10 cellular contexts compared by ENCODE assay signal in the genomic region with DNA sequence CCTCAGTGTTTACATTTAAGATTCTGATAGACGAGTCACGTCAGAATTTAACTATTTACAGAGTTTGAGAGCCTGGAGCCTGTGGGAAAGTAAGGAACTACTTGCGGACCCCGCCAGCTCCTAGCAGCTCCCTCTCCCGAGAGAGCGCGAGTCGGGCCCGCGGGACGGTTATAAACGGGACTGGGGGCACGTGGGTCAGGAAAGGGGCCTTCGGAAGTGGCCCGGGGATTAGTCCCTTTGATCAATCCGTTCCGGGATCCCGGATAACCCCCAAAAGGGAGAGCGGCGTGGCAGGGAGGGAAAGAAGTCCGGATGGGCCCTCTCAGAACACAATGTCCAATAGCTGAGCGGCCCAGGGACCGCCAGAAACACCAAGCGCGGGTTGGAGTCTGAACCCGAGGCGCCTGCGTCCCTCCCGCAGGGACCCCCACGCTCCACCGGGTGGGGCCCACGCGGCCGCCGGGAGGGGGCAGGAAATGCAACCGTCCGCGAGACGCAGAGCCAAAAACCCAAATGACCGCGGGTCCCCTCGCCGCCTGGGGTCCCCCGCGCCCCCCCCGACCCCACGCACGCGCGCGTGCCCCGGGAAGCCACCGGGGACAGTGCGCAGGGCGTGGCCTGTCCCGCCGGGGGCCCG. TPM values are rescaled to one million over a fixed set of nuclear protein-coding genes. Genes with fewer than 3 reads are reported as not detected.
DNase-seq lines count a peak whose midpoint lies in the region; ATAC-seq and TF ChIP-seq lines count a peak whose summit lies in the region.
"Had no signal": no experiment of that assay in that cellular context is flagged by ENCODE, and none has a peak within 500 bp of the region (broad histone marks: within the 10 kb centered on the region; RNA-seq: fewer than 3 reads in every experiment).

No MANE protein-coding gene starts in this region.

- intact Hi-C loops in Calu3 (cut with micrococcal nuclease; ENCODE audit: unreplicated experiment): no loop called here
- intact Hi-C loops in psoas muscle (cut with DNase I): no loop called here

- no TSS peak for BruUV-seq in Calu3 (replicated peaks; lab: Mats Ljungman, UMichigan)

- H3K4me3 Mint-ChIP-seq in Calu3 (ENCODE audit: low read depth, unreplicated experiment): peak overlapping the region; percentile 80
- peak overlapping the region; percentile 49 to 56 for H3K4me3 Mint-ChIP-seq in effector memory CD8-positive, alpha-beta T cell
- H3K4me3 Mint-ChIP-seq: dendritic cell treated with granulocyte-macrophage colony-stimulating factor and Interleukin-4, amounts not matched to agents 40 ng/mL and 50 ng/mL, for 4 days had no signal

- H3K4me3 ChIP-seq in MG63: peak overlapping the region; percentile 73
- peak overlapping the region; percentile 53 for H3K4me3 ChIP-seq in psoas muscle
- H3K4me3 ChIP-seq: mucosa of descending colon had no signal

- CTCF ChIA-PET in Calu3 (lab: Charles Lee): no interaction called here

- TF ChIP-seq CTCF in Calu3 (IDR thresholded peaks at IDR 0.05; ENCODE audit: unreplicated experiment): no peak
- TF ChIP-seq CTCF in psoas muscle (IDR thresholded peaks at IDR 0.05): no peak

- DNase-seq in Calu3: no peak
- DNase-seq in MG63: no peak
- no peak for DNase-seq in effector memory CD8-positive, alpha-beta T cell
- DNase-seq in psoas muscle: no peak
- DNase-seq in amniotic stem cell (lab: John Stamatoyannopoulos, UW): no peak
- no peak for DNase-seq in NCI-H1436 (lab: John Stamatoyannopoulos, UW)
- DNase-seq: T-helper 9 cell had no signal

- H3K36me3 ChIP-seq in MG63: peaks cover 30% of the 10 kb centered on the region
- no peaks in the 10 kb centered on the region for H3K36me3 ChIP-seq in psoas muscle (ENCODE audit: insufficient read depth in 1 of 2, low read depth in 1 of 2)

- peak overlapping the region; percentile 14 for H3K27ac Mint-ChIP-seq in Calu3 (ENCODE audit: unreplicated experiment)
- peak overlapping the region in 1 of 2 donors; percentile 52 for H3K27ac Mint-ChIP-seq in effector memory CD8-positive, alpha-beta T cell
- H3K27ac Mint-ChIP-seq: dendritic cell treated with granulocyte-macrophage colony-stimulating factor and Interleukin-4, amounts not matched to agents 40 ng/mL and 50 ng/mL, for 4 days had no signal

- no peaks in the 10 kb centered on the region for H3K27me3 ChIP-seq in MG63
- H3K27me3 ChIP-seq in psoas muscle (ENCODE audit: insufficient read depth in 3 of 3, low read length in 2 of 3): peaks cover 5 to 97% (median 43%) of the 10 kb centered on the region in 3 donors

- H3K9me3 ChIP-seq in MG63 (no peaks in the 10 kb centered on the region), psoas muscle (no peaks in the 10 kb centered on the region)
- H3K9me3 ChIP-seq: mucosa of descending colon had no signal

- H3K4me1 ChIP-seq in psoas muscle: peaks cover 15% of the 10 kb centered on the region

- H3K4me1 Mint-ChIP-seq in Calu3 (ENCODE audit: low read depth, unreplicated experiment): no peaks in the 10 kb centered on the region
- H3K4me1 Mint-ChIP-seq in effector memory CD8-positive, alpha-beta T cell (ENCODE audit: low read depth in 2 of 2): peaks cover 15 to 16% of the 10 kb centered on the region in 2 donors

- WGBS in psoas muscle, 3 donors: 10 to 19% (median 12%) methylated on average over 39 to 58 of the region's 58 CpGs

- no peak for ATAC-seq in effector memory CD8-positive, alpha-beta T cell (replicated peaks)
- ATAC-seq in psoas muscle: no peak
- ATAC-seq in HG03469 (IDR thresholded peaks at IDR 0.05; ENCODE audit: unreplicated experiment): no peak

- H3K27ac ChIP-seq in psoas muscle: no peak overlapping the region

- H3K36me3 Mint-ChIP-seq in Calu3 (ENCODE audit: insufficient read depth, unreplicated experiment): no peaks in the 10 kb centered on the region
- peaks cover 33% of the 10 kb centered on the region for H3K36me3 Mint-ChIP-seq in effector memory CD8-positive, alpha-beta T cell (ENCODE audit: insufficient read depth)

- no peaks in the 10 kb centered on the region for H3K9me3 Mint-ChIP-seq in Calu3 (ENCODE audit: low read depth, unreplicated experiment)
- H3K9me3 Mint-ChIP-seq in effector memory CD8-positive, alpha-beta T cell: no peaks in the 10 kb centered on the region
- H3K9me3 Mint-ChIP-seq: dendritic cell treated with granulocyte-macrophage colony-stimulating factor and Interleukin-4, amounts not matched to agents 40 ng/mL and 50 ng/mL, for 4 days had no signal

- H3K27me3 Mint-ChIP-seq in Calu3 (ENCODE audit: unreplicated experiment): no peaks in the 10 kb centered on the region
- H3K27me3 Mint-ChIP-seq in effector memory CD8-positive, alpha-beta T cell: peaks cover 52 to 74% of the 10 kb centered on the region in 2 donors

RNA-seq across cellular contexts. Expression of a gene that starts 3.6 kb away (rescaled TPM):
- 0.57 and 0.71 TPM in 2 replicates for total RNA-seq in Calu3 (2022)
- 1.8 and 2.9 TPM in 2 replicates for total RNA-seq in MG63 (2014; rRNA removed; shearing (Covaris generic); ENCODE audit: low replicate concordance)
- not detected for total RNA-seq in psoas muscle
- not detected for polyA plus RNA-seq in psoas muscle
- total RNA-seq: mucosa of descending colon had no signal

RNA-seq across cellular contexts. Expression of a gene that starts 13.6 kb away (rescaled TPM):
- total RNA-seq in Calu3 (2022) (3.5 and 3.6 TPM in 2 replicates), psoas muscle (not detected)
- 3.7 and 5.2 TPM in 2 replicates for total RNA-seq in MG63 (2014; rRNA removed; shearing (Covaris generic); ENCODE audit: low replicate concordance)
- polyA plus RNA-seq in psoas muscle: under 1 TPM in 2 of 3 donors, not detected in 1; 0.01 to 0.06 TPM
